ENCODE assay signal across 8 cellular contexts in the genomic region with DNA sequence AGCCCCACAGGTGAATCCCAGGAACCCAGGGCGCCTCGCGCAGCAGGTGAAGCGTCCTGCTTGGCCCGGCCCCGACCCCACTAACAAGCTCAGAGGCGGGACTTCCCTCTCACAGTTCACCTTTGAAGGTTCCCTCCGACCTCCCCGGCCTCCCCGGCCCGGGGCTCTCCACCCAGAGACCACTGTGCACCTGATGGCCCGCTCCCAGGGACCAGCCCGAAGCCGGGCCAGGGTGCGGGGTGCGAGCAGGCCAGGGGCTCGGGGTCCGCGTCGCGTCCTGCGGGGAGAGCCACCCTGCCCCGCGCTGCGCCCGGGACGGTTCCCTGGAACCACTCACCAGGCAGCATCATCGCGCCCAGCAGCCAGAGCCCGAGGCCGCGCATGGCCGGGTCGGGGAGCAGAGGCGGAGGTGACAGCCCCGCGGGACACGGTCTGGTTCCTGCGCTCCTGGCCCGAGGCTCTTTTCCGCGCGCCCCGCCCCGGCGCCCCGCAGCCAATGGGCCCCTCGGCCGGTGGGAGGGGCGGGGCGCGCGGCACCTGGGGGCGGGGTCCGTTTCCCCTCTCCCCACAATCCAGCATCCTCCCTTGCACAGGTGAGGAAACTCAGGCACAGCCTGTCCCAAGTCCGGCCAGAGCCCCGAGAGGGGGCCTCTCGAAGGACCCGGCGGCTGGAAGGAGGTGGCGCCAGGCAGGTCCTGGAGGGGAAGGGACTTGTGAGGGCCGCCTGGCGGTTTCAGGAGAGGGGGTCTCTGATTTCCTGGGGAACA. TPM values are rescaled to one million over a fixed set of nuclear protein-coding genes. Genes with fewer than 3 reads are reported as not detected.
DNase-seq lines count a peak whose midpoint lies in the region; ATAC-seq and TF ChIP-seq lines count a peak whose summit lies in the region.

Gene ADAM8 (minus strand): TSS at position 434 of the 767 bp plus-strand sequence. CDS start 51 bp downstream, at position 383.

- ATAC-seq in HG03097 (IDR thresholded peaks at IDR 0.05; ENCODE audit: low FRiP score, unreplicated experiment) (peak; percentile 29), WTC11 (peak; percentile 88), natural killer cell (peak; percentile 18 to 24 (median 22))

- H3K4me1 Mint-ChIP-seq in WTC11 (peaks cover 6% of the 10 kb centered on the region; the same call in 1 of the 2 replicates), natural killer cell (peaks cover 28 to 49% of the 10 kb centered on the region in 2 donors)

- peak within 1 kb of the TSS; percentile 54 for H3K4me3 Mint-ChIP-seq in WTC11
- peak within 1 kb of the TSS; percentile 93 for H3K4me3 Mint-ChIP-seq in natural killer cell

- intact Hi-C loops in natural killer cell (cut with micrococcal nuclease) = loop anchor here (5.0 kb wide), 1 partner anchor 116 kb away; the partner anchor contains the start of gene MTG1

- DNase-seq in NCI-H146 (lab: John Stamatoyannopoulos, UW) (peak; percentile 56), NCI-H146 treated with DMSO at 0.1 percent for 48 hours (lab: John Stamatoyannopoulos, UW; ENCODE audit: unreplicated experiment) (no peak), WTC11 (ENCODE audit: low spot score) (peak; percentile 87), natural killer cell (peak; percentile 65), NCI-H446 (lab: John Stamatoyannopoulos, UW) (no peak), NCI-H526 treated with DMSO at 0.1 percent for 48 hours (lab: John Stamatoyannopoulos, UW) (no peak)
- peak; percentile 59 for DNase-seq in effector CD4-positive, alpha-beta T cell

- H3K27ac Mint-ChIP-seq in WTC11 (no peak within 1 kb of the TSS), natural killer cell (peak within 1 kb of the TSS; percentile 98)

- CTCF ChIA-PET in WTC11 (lab: Charles Lee) = interaction anchor here (0.7 to 2.8 kb wide), 10 partner anchors 9 to 133 kb away, joined by 3 to 23 read pairs (median 6); no protein-coding TSS in a partner anchor

- no peaks in the 10 kb centered on the region for H3K36me3 Mint-ChIP-seq in WTC11
- H3K36me3 Mint-ChIP-seq in natural killer cell = no peaks in the 10 kb centered on the region

- TF ChIP-seq CTCF in WTC11 (IDR thresholded peaks at IDR 0.05) (no peak), natural killer cell (IDR thresholded peaks at IDR 0.05) (no peak)

- H3K27me3 Mint-ChIP-seq in WTC11 (ENCODE audit: low read depth) (no peaks in the 10 kb centered on the region), natural killer cell (ENCODE audit: low read depth in 2 of 2) (no peaks in the 10 kb centered on the region)

- H3K9me3 Mint-ChIP-seq in WTC11 (no peaks in the 10 kb centered on the region), natural killer cell (no peaks in the 10 kb centered on the region)

- POLR2A ChIA-PET in WTC11 (lab: Charles Lee) = no interaction called here

TF ChIP-seq in WTC11, 78 proteins besides CTCF, POLR2A, EP300 and RAD21 (continues in another document):
- TF ChIP-seq ZNF232 (CRISPR knock-in tag; IDR thresholded peaks at IDR 0.05) (no peak), GTF2I (CRISPR knock-in tag; conservative IDR thresholded peaks at IDR 0.05) (no peak), NR1H2 (CRISPR knock-in tag; IDR thresholded peaks at IDR 0.05) (no peak), JAZF1 (CRISPR knock-in tag; IDR thresholded peaks at IDR 0.05) (no peak), SP1 (CRISPR knock-in tag; conservative IDR thresholded peaks at IDR 0.05) (peak; percentile 74), IRF1 (CRISPR knock-in tag; IDR thresholded peaks at IDR 0.05) (no peak), RELA (CRISPR knock-in tag; IDR thresholded peaks at IDR 0.05; ENCODE audit: borderline replicate concordance) (no peak), ZNF263 (CRISPR knock-in tag; IDR thresholded peaks at IDR 0.05; ENCODE audit: low read depth) (0 out of 2 replicates have a peak, but pooled peaks have one; percentile 20), ESRRA (CRISPR knock-in tag; IDR thresholded peaks at IDR 0.05; ENCODE audit: borderline replicate concordance) (0 out of 2 replicates have a peak, but pooled peaks have one; percentile 36), ZNF281 (CRISPR knock-in tag; IDR thresholded peaks at IDR 0.05) (no peak), MYBL2 (CRISPR knock-in tag; IDR thresholded peaks at IDR 0.05) (no peak)
- TF ChIP-seq, protein P1, sequence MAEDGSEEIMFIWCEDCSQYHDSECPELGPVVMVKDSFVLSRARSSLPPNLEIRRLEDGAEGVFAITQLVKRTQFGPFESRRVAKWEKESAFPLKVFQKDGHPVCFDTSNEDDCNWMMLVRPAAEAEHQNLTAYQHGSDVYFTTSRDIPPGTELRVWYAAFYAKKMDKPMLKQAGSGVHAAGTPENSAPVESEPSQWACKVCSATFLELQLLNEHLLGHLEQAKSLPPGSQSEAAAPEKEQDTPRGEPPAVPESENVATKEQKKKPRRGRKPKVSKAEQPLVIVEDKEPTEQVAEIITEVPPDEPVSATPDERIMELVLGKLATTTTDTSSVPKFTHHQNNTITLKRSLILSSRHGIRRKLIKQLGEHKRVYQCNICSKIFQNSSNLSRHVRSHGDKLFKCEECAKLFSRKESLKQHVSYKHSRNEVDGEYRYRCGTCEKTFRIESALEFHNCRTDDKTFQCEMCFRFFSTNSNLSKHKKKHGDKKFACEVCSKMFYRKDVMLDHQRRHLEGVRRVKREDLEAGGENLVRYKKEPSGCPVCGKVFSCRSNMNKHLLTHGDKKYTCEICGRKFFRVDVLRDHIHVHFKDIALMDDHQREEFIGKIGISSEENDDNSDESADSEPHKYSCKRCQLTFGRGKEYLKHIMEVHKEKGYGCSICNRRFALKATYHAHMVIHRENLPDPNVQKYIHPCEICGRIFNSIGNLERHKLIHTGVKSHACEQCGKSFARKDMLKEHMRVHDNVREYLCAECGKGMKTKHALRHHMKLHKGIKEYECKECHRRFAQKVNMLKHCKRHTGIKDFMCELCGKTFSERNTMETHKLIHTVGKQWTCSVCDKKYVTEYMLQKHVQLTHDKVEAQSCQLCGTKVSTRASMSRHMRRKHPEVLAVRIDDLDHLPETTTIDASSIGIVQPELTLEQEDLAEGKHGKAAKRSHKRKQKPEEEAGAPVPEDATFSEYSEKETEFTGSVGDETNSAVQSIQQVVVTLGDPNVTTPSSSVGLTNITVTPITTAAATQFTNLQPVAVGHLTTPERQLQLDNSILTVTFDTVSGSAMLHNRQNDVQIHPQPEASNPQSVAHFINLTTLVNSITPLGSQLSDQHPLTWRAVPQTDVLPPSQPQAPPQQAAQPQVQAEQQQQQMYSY (CRISPR knock-in tag; IDR thresholded peaks at IDR 0.05) = no peak
- TF ChIP-seq, protein P2, sequence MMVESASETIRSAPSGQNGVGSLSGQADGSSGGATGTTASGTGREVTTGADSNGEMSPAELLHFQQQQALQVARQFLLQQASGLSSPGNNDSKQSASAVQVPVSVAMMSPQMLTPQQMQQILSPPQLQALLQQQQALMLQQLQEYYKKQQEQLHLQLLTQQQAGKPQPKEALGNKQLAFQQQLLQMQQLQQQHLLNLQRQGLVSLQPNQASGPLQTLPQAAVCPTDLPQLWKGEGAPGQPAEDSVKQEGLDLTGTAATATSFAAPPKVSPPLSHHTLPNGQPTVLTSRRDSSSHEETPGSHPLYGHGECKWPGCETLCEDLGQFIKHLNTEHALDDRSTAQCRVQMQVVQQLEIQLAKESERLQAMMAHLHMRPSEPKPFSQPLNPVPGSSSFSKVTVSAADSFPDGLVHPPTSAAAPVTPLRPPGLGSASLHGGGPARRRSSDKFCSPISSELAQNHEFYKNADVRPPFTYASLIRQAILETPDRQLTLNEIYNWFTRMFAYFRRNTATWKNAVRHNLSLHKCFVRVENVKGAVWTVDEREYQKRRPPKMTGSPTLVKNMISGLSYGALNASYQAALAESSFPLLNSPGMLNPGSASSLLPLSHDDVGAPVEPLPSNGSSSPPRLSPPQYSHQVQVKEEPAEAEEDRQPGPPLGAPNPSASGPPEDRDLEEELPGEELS (CRISPR knock-in tag; IDR thresholded peaks at IDR 0.05) = 0 out of 2 replicates have a peak, but pooled peaks have one; percentile 60
- TF ChIP-seq, protein P3, sequence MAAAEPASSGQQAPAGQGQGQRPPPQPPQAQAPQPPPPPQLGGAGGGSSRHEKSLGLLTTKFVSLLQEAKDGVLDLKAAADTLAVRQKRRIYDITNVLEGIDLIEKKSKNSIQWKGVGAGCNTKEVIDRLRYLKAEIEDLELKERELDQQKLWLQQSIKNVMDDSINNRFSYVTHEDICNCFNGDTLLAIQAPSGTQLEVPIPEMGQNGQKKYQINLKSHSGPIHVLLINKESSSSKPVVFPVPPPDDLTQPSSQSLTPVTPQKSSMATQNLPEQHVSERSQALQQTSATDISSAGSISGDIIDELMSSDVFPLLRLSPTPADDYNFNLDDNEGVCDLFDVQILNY (CRISPR knock-in tag; IDR thresholded peaks at IDR 0.05) = no peak

RNA-seq across cellular contexts. Expression of gene ADAM8, which starts in this region (rescaled TPM):
- 7.2 to 9.5 TPM (median 7.2 TPM) in 3 replicates for total RNA-seq in WTC11 (2021)
- total RNA-seq in natural killer cell = 100 to 1,000 TPM; 357 to 682 (median 425) TPM

Comparison
In these comparisons a context has a peak if more than half of its experiments do, and no peak if none do; other contexts are left out.
1. RNA of gene ADAM8 (total RNA-seq): 357 to 682 TPM in natural killer cell; 7.2 to 9.5 TPM in WTC11; every median in the first group is over 10 times any median in the second.
2. DNase-seq: peak in NCI-H146 (single experiment), WTC11 (single experiment), effector CD4-positive, alpha-beta T cell (single experiment) and natural killer cell (single experiment); none in NCI-H146 treated with DMSO at 0.1 percent for 48 hours (single experiment), NCI-H446 (0 of 2) and NCI-H526 treated with DMSO at 0.1 percent for 48 hours (single experiment).
3. ATAC-seq: peak in every context shown above with its lines; median percentile 88 in WTC11; 29 in HG03097; 22 in natural killer cell.